29 cellular contexts compared by ENCODE assay signal in the genomic region with DNA sequence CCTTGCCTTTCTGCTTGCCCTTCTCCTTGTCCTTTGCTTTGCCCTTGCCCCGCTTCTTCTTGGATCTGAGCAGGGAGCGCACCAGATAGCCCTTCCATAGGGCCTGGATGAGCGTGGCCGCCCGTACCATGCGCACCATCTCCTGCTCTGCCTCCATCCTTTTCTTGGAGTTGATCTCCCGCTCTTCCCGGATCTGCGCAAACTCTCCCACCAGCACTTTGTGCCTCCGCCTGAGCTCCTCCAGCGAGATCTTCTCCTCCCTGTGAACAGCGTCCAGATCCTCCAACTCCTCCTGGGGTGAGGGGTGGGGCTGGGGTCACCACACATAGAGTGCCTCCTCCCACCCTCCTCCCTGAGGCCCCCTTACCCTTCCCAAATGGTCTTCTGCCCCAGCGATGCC. TPM values are rescaled to one million over a fixed set of nuclear protein-coding genes. Genes with fewer than 3 reads are reported as not detected.
DNase-seq lines count a peak whose midpoint lies in the region; ATAC-seq and TF ChIP-seq lines count a peak whose summit lies in the region.
"Had no signal": no experiment of that assay in that cellular context is flagged by ENCODE, and none has a peak within 500 bp of the region (broad histone marks: within the 10 kb centered on the region; RNA-seq: fewer than 3 reads in every experiment).

No MANE protein-coding gene starts in this region.

- no peak overlapping the region for H2AK5ac ChIP-seq in neuronal stem cell (ENCODE audit: low read depth, low read length)

- no peak overlapping the region for H3K4ac ChIP-seq in neuronal stem cell (ENCODE audit: low read length)

- intact Hi-C loops in Panc1 (cut with micrococcal nuclease; ENCODE audit: unreplicated experiment): no loop called here
- intact Hi-C loops in gastrocnemius medialis (cut with DNase I; ENCODE audit: low total_unique reads): loop anchor here (10.0 kb wide), 2 partner anchors 99 to 139 kb away; a partner anchor contains a TSS

- peaks cover 8% of the 10 kb centered on the region for H3K4me1 Mint-ChIP-seq in endodermal cell

- H3K36me3 ChIP-seq in Panc1 (ENCODE audit: control insufficient read depth, insufficient read depth, low read length) (no peaks in the 10 kb centered on the region), endodermal cell (ENCODE audit: control insufficient read depth, insufficient read depth, low read length) (peaks cover 12% of the 10 kb centered on the region), gastrocnemius medialis (peaks cover 0 to 18% of the 10 kb centered on the region in 2 donors), neuronal stem cell (replicated peaks in 1 of 2; ENCODE audit: control insufficient read depth in 2 of 2, insufficient read depth in 2 of 2, low read length in 2 of 2) (peaks cover 11 to 23% of the 10 kb centered on the region in 2 donors)

- H3K9me3 Mint-ChIP-seq in endodermal cell: no peaks in the 10 kb centered on the region
- H3K9me3 Mint-ChIP-seq: activated B cell treated with CpG ODN at 0.5 μM for 24 hours; activated CD4-positive, alpha-beta memory T cell treated with anti-CD3 and anti-CD28 coated beads for 36 hours had no signal

- in situ Hi-C loops in Panc1 (cut with HindIII; ENCODE audit: low pct_unique_long_range_greater_than_20kb, low sequenced_read_pairs): no loop called here
- in situ Hi-C loops in gastrocnemius medialis (cut with MboI; ENCODE audit: low sequenced_read_pairs in 4 of 4): loop anchor here in 2 of 4 donors (10.0 to 25.0 kb wide), 2 partner anchors 99 to 117 kb away; no protein-coding TSS in a partner anchor

- H4K8ac ChIP-seq in neuronal stem cell (ENCODE audit: low read depth, low read length): no peak overlapping the region

- 93 to 96% methylated on average over 8 to 13 of the region's 13 CpGs for WGBS in endodermal cell (ENCODE audit: insufficient coverage in 1 of 2, insufficient read length in 1 of 2), 2 experiments
- WGBS in neuronal stem cell (ENCODE audit: extremely low coverage in 2 of 2, insufficient read length in 2 of 2, insufficient replicate concordance in 1 of 2), 2 donors: no CpG with 5 or more reads among the region's 13 CpGs

- no peak overlapping the region for H3K4me2 ChIP-seq in neuronal stem cell (ENCODE audit: insufficient read depth, low read length, poor library complexity, severe bottlenecking)

- CTCF ChIA-PET in AG04450 (lab: Charles Lee) (interaction anchor here (0.6 to 1.9 kb wide), 7 partner anchors 8 to 230 kb away, joined by 3 to 5 read pairs (median 3); a partner anchor contains a TSS), Panc1 (lab: Charles Lee) (no interaction called here)

- H3K9ac ChIP-seq in endodermal cell (ENCODE audit: extremely low read depth, low read length, poor library complexity, severe bottlenecking): no peak overlapping the region
- H3K9ac ChIP-seq in neuronal stem cell (ENCODE audit: low read depth, low read length, poor library complexity): no peak overlapping the region

- POLR2A ChIA-PET in AG04450 (lab: Yijun Ruan, JAX) (interaction anchor here (1.0 to 1.3 kb wide), 4 partner anchors 9 to 163 kb away, joined by 3 to 11 read pairs (median 5); a partner anchor contains a TSS), Panc1 (lab: Charles Lee) (interaction anchor here (0.5 kb wide), 1 partner anchor 160 kb away, joined by 4 read pairs; no protein-coding TSS in a partner anchor)

- H3K9me3 ChIP-seq in AG04450 (ENCODE audit: control insufficient read depth, insufficient read depth, low read length) (no peaks in the 10 kb centered on the region), Panc1 (ENCODE audit: control insufficient read depth, insufficient read depth, low read depth, low read length) (no peaks in the 10 kb centered on the region), endodermal cell (ENCODE audit: control insufficient read depth, low read length) (no peaks in the 10 kb centered on the region), gastrocnemius medialis (no peaks in the 10 kb centered on the region), neuronal stem cell (replicated peaks in 1 of 2; ENCODE audit: control insufficient read depth in 2 of 2, insufficient read depth in 1 of 2, low read depth in 1 of 2, low read length in 2 of 2) (no peaks in the 10 kb centered on the region)
- H3K9me3 ChIP-seq: esophagus muscularis mucosa, gastroesophageal sphincter, mucosa of descending colon, stomach, upper lobe of left lung had no signal

- H2BK120ac ChIP-seq in neuronal stem cell (ENCODE audit: low read depth, low read length): no peak overlapping the region

- no peak overlapping the region for H3K14ac ChIP-seq in neuronal stem cell (ENCODE audit: low read length)

- H3K27me3 ChIP-seq in AG04450 (ENCODE audit: control insufficient read depth, insufficient read depth, low read length) (no peaks in the 10 kb centered on the region), Panc1 (ENCODE audit: control insufficient read depth, insufficient read depth, low read length) (no peaks in the 10 kb centered on the region), endodermal cell (ENCODE audit: control insufficient read depth, insufficient read depth, low read length, poor library complexity, severe bottlenecking) (no peaks in the 10 kb centered on the region), gastrocnemius medialis (no peaks in the 10 kb centered on the region), neuronal stem cell (ENCODE audit: control insufficient read depth in 3 of 3, insufficient read depth in 3 of 3, low read depth in 1 of 3, low read length in 3 of 3) (no peaks in the 10 kb centered on the region)
- H3K27me3 ChIP-seq: esophagus muscularis mucosa, gastroesophageal sphincter, stomach, upper lobe of left lung had no signal

- no peak for TF ChIP-seq CTCF in AG04450 (IDR thresholded peaks at IDR 0.05; ENCODE audit: low read depth, low read length)
- no peak for TF ChIP-seq CTCF in Panc1 (IDR thresholded peaks at IDR 0.05)
- no peak for TF ChIP-seq CTCF in endodermal cell (conservative IDR thresholded peaks at IDR 0.05)
- TF ChIP-seq CTCF in gastrocnemius medialis (IDR thresholded peaks at IDR 0.05 in 4 of 5, conservative IDR thresholded peaks at IDR 0.05 in 1 of 5): no peak

- DNase-seq in AG04450 (ENCODE audit: low read depth, low spot score) (no peak), Panc1 (ENCODE audit: low read depth, low spot score) (no peak), endodermal cell (no peak), gastrocnemius medialis (no peak), AG08395 (ENCODE audit: low spot score) (no peak), neuronal stem cell (ENCODE audit: low spot score) (no peak), NK-92 (lab: John Stamatoyannopoulos, UW; ENCODE audit: unreplicated experiment) (no peak)
- DNase-seq: activated B cell treated with CpG ODN at 0.5 μM for 24 hours; activated CD4-positive, alpha-beta memory T cell treated with anti-CD3 and anti-CD28 coated beads for 36 hours; activated naive CD4-positive, alpha-beta T cell treated with Interleukin-2 at 50 U/mL for 16 hours; amygdala; cerebellar nuclear complex; DMS 273 treated with DMSO at 0.1 percent for 48 hours; effector CD4-positive, alpha-beta T cell; mucosa of descending colon; NCI-H1092 treated with DMSO at 0.1 percent for 48 hours; NCI-H2029 treated with DMSO at 0.1 percent for 48 hours; NCI-H226; NCI-H774; stomach; upper lobe of left lung had no signal

- no TSS peak for BruUV-seq in Panc1 (replicated peaks; lab: Mats Ljungman, UMichigan)

- no peak overlapping the region for H2BK12ac ChIP-seq in neuronal stem cell (ENCODE audit: low read length)

- H2AFZ ChIP-seq in neuronal stem cell (ENCODE audit: low read length): no peak overlapping the region

- H3K36me3 Mint-ChIP-seq in endodermal cell (ENCODE audit: low read depth): peaks cover 17% of the 10 kb centered on the region

- no peak overlapping the region for H3K27ac Mint-ChIP-seq in endodermal cell
- H3K27ac Mint-ChIP-seq: activated B cell treated with CpG ODN at 0.5 μM for 24 hours; activated CD4-positive, alpha-beta memory T cell treated with anti-CD3 and anti-CD28 coated beads for 36 hours had no signal

- H3K23ac ChIP-seq in neuronal stem cell (ENCODE audit: low read depth, low read length, poor library complexity): no peak overlapping the region

- no peaks in the 10 kb centered on the region for H3K79me1 ChIP-seq in neuronal stem cell (ENCODE audit: low read depth, low read length)

- H3K4me1 ChIP-seq in Panc1 (ENCODE audit: control insufficient read depth, insufficient read depth, low read length): peaks cover 44% of the 10 kb centered on the region
- H3K4me1 ChIP-seq in endodermal cell (ENCODE audit: control insufficient read depth, insufficient read depth, low read length): no peaks in the 10 kb centered on the region
- peaks cover 12 to 21% of the 10 kb centered on the region in 2 donors for H3K4me1 ChIP-seq in gastrocnemius medialis
- peaks cover 4 to 9% of the 10 kb centered on the region in 2 donors for H3K4me1 ChIP-seq in neuronal stem cell (ENCODE audit: control insufficient read depth in 2 of 2, insufficient read depth in 1 of 2, low read depth in 1 of 2, low read length in 2 of 2)

- no peak for TF ChIP-seq POLR2A in gastrocnemius medialis (IDR thresholded peaks at IDR 0.05)

- no peak overlapping the region for H3K4me3 ChIP-seq in AG04450 (ENCODE audit: low read depth, low read length)
- H3K4me3 ChIP-seq in Panc1 (ENCODE audit: low read depth in 2 of 2, low read length in 2 of 2): no peak overlapping the region
- H3K4me3 ChIP-seq in endodermal cell (ENCODE audit: low read length): no peak overlapping the region
- H3K4me3 ChIP-seq in gastrocnemius medialis: no peak overlapping the region
- H3K4me3 ChIP-seq in neuronal stem cell (ENCODE audit: low read length in 2 of 2): no peak overlapping the region
- H3K4me3 ChIP-seq: esophagus muscularis mucosa, gastroesophageal sphincter, mucosa of descending colon, SK-N-MC, stomach, upper lobe of left lung had no signal

- no peaks in the 10 kb centered on the region for H3K27me3 Mint-ChIP-seq in endodermal cell (ENCODE audit: insufficient read depth)
- H3K27me3 Mint-ChIP-seq: activated B cell treated with CpG ODN at 0.5 μM for 24 hours; activated CD4-positive, alpha-beta memory T cell treated with anti-CD3 and anti-CD28 coated beads for 36 hours had no signal

- no peak overlapping the region for H3K4me3 Mint-ChIP-seq in endodermal cell
- H3K4me3 Mint-ChIP-seq: activated B cell treated with CpG ODN at 0.5 μM for 24 hours; activated CD4-positive, alpha-beta memory T cell treated with anti-CD3 and anti-CD28 coated beads for 36 hours; CD14-positive monocyte had no signal

- no peak overlapping the region for H2BK15ac ChIP-seq in neuronal stem cell (ENCODE audit: low read length)

- H4K91ac ChIP-seq in neuronal stem cell (ENCODE audit: low read depth, low read length, poor library complexity): no peak overlapping the region

- no peak overlapping the region for H3K18ac ChIP-seq in neuronal stem cell (ENCODE audit: low read length)

- ATAC-seq in Panc1 (no peak), gastrocnemius medialis (no peak), GM21528 (IDR thresholded peaks at IDR 0.05; ENCODE audit: low FRiP score, unreplicated experiment) (no peak)
- ATAC-seq: gastroesophageal sphincter, mucosa of descending colon had no signal

- H3K27ac ChIP-seq in AG04450 (ENCODE audit: low read depth, low read length) (peak overlapping the region; percentile 85), Panc1 (ENCODE audit: low read length) (peak overlapping the region; percentile 67), endodermal cell (ENCODE audit: low read depth, low read length) (peak overlapping the region; percentile 38), gastrocnemius medialis (peak overlapping the region in 3 of 4 donors; percentile 73 to 84 (median 77)), neuronal stem cell (replicated peaks; ENCODE audit: low read length) (no peak overlapping the region)
- H3K27ac ChIP-seq: esophagus muscularis mucosa, HL-60, SK-N-MC, upper lobe of left lung had no signal

- no peak overlapping the region for H2BK5ac ChIP-seq in neuronal stem cell (ENCODE audit: low read length)

RNA-seq across cellular contexts. Expression of a gene that starts 10.1 kb away (rescaled TPM):
- polyA plus RNA-seq in AG04450 (2011; rRNA removed): 9.0 and 11.3 TPM in 2 replicates
- 7.7 and 8.2 TPM in 2 replicates for polyA minus RNA-seq in AG04450 (2011; rRNA and poly(A)+ RNA removed)
- total RNA-seq in Panc1 (2021; ENCODE audit: unreplicated experiment) (41.0 TPM), endodermal cell (10 to 100 TPM; 18.8 to 20.3 TPM), gastrocnemius medialis (10 to 100 TPM; 17.7 to 31.2 (median 23.1) TPM)
- polyA plus RNA-seq in Panc1 (2012; ENCODE audit: insufficient read length): 45.7 TPM
- polyA plus RNA-seq in endodermal cell (2013, experiment 1 of 2): 16.0 TPM
- 16.8 TPM for polyA plus RNA-seq in endodermal cell (2013, experiment 2 of 2)
- 14.5 TPM for polyA plus RNA-seq in neuronal stem cell (2013, experiment 1 of 2)
- polyA plus RNA-seq in neuronal stem cell (2013, experiment 2 of 2): 14.3 TPM

RNA-seq across cellular contexts. Expression of a gene that starts 10.3 kb away (rescaled TPM):
- 26.9 and 32.1 TPM in 2 replicates for polyA plus RNA-seq in AG04450 (2011; rRNA removed)
- polyA minus RNA-seq in AG04450 (2011; rRNA and poly(A)+ RNA removed): 30.7 and 32.0 TPM in 2 replicates
- total RNA-seq in Panc1 (2021; ENCODE audit: unreplicated experiment): 101 TPM
- 156 TPM for polyA plus RNA-seq in Panc1 (2012; ENCODE audit: insufficient read length)
- 10 to 100 TPM; 68.1 to 69.0 TPM for total RNA-seq in endodermal cell
- polyA plus RNA-seq in endodermal cell (2013, experiment 1 of 2): 43.7 TPM
- polyA plus RNA-seq in endodermal cell (2013, experiment 2 of 2): 37.6 TPM
- total RNA-seq in gastrocnemius medialis: 100 to 1,000 TPM in 3 of 4 donors, 10 to 100 TPM in 1; 90.0 to 144 (median 108) TPM
- polyA plus RNA-seq in neuronal stem cell (2013, experiment 1 of 2): 60.8 TPM
- 59.6 TPM for polyA plus RNA-seq in neuronal stem cell (2013, experiment 2 of 2)

RNA-seq across cellular contexts. Expression of a gene that starts 25.7 kb away (rescaled TPM):
- 10.9 and 11.9 TPM in 2 replicates for polyA plus RNA-seq in AG04450 (2011; rRNA removed)
- 11.9 and 14.6 TPM in 2 replicates for polyA minus RNA-seq in AG04450 (2011; rRNA and poly(A)+ RNA removed)
- total RNA-seq in Panc1 (2021; ENCODE audit: unreplicated experiment): 75.2 TPM
- polyA plus RNA-seq in Panc1 (2012; ENCODE audit: insufficient read length): 94.6 TPM
- 10 to 100 TPM; 18.9 to 30.8 TPM for total RNA-seq in endodermal cell
- polyA plus RNA-seq in endodermal cell (2013, experiment 1 of 2): 15.6 TPM
- polyA plus RNA-seq in endodermal cell (2013, experiment 2 of 2): 14.2 TPM
- 10 to 100 TPM; 21.4 to 27.0 (median 25.4) TPM for total RNA-seq in gastrocnemius medialis
- 11.5 TPM for polyA plus RNA-seq in neuronal stem cell (2013, experiment 1 of 2)
- polyA plus RNA-seq in neuronal stem cell (2013, experiment 2 of 2): 10.7 TPM

RNA-seq across cellular contexts. Expression of a gene that starts 46.1 kb away (rescaled TPM):
- not detected in 2 replicates for polyA plus RNA-seq in AG04450 (2011; rRNA removed)
- polyA minus RNA-seq in AG04450 (2011; rRNA and poly(A)+ RNA removed): not detected in 2 replicates
- total RNA-seq in Panc1 (2021; ENCODE audit: unreplicated experiment) (0.10 TPM), endodermal cell (not detected), gastrocnemius medialis (not detected)
- not detected for polyA plus RNA-seq in Panc1 (2012; ENCODE audit: insufficient read length)
- polyA plus RNA-seq in endodermal cell (2013, experiment 1 of 2): not detected
- polyA plus RNA-seq in endodermal cell (2013, experiment 2 of 2): not detected
- 0.22 TPM for polyA plus RNA-seq in neuronal stem cell (2013, experiment 1 of 2)
- 0.19 TPM for polyA plus RNA-seq in neuronal stem cell (2013, experiment 2 of 2)
- total RNA-seq: esophagus muscularis mucosa, G401, gastroesophageal sphincter, H7 had no signal
